In the genomic region with DNA sequence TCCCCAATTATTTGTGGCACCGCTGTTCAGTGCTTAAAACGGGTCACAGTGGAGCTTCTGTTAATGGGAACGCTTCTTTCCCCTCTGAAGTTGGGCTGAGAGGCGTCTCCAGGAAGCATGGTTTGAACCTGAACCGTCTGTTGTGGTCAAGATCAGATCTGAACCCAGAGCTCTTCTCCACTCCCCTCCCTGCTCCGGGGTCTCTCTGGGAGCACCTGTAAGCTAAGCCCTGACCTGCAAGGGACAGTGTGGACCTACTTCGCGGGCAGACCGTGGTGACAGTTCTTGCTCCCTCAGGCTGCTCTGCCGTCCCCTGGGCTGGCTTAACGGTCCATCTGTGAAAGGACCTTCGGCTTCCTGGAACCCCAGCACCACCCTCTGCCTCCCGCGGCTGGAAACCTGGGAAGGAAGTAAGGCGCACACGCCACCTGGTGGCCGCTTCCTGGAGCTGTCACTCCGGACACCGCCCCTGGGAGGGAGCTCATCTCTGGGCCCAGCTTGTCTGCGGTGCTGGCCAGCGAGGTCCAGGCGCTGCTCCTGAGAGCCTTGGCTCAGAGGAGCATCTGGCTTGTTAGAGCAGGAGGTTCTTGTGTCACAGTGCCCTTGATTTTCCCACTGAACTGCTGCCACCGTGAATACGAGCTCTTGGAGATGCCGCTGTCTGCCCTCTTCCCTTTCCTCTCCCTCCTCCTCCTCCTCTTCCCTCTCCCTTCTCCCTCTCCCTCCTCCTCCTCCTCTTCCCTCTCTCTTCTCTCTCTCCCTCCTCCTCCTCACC, we compare ENCODE assay signal across 8 cellular contexts.
DNase-seq lines count a peak whose midpoint lies in the region; ATAC-seq and TF ChIP-seq lines count a peak whose summit lies in the region.

No MANE protein-coding gene starts in this region.

- DNase-seq in BE2C (peak; percentile 90), MV-4-11 (lab: John Stamatoyannopoulos, UW) (peak; percentile 16), globus pallidus (ENCODE audit: low spot score) (peak; percentile 41), posterior cingulate gyrus (peak; percentile 49 to 96 (median 76)), GF-D8 (lab: John Stamatoyannopoulos, UW) (no peak)
- peak; percentile 30 for DNase-seq in activated CD4-positive, alpha-beta T cell treated with anti-CD3 and anti-CD28 coated beads, Interleukin-2, amount 10 ng/mL, durations not matched to agents 7 days and 5 days

- intact Hi-C loops in posterior cingulate gyrus (cut with DNase I) = loop anchor here (5.0 kb wide), 1 partner anchor 114 kb away; no protein-coding TSS in a partner anchor

- H3K9me3 ChIP-seq in BE2C = no peaks in the 10 kb centered on the region

- H3K36me3 Mint-ChIP-seq in activated CD4-positive, alpha-beta T cell treated with anti-CD3 and anti-CD28 coated beads, Interleukin-2, amount 10 ng/mL, durations not matched to agents 7 days and 5 days (ENCODE audit: low read depth) = no peaks in the 10 kb centered on the region

- peaks cover 2% of the 10 kb centered on the region for H3K27me3 Mint-ChIP-seq in activated CD4-positive, alpha-beta T cell treated with anti-CD3 and anti-CD28 coated beads, Interleukin-2, amount 10 ng/mL, durations not matched to agents 7 days and 5 days

- H3K4me1 ChIP-seq in BE2C = peaks cover 20% of the 10 kb centered on the region

- CTCF ChIA-PET in activated CD4-positive, alpha-beta T cell treated with anti-CD3 and anti-CD28 coated beads, Interleukin-2, amount 10 ng/mL, durations not matched to agents 7 days and 5 days (lab: Charles Lee) = interaction anchor here (1.2 to 1.6 kb wide), 2 partner anchors 13 to 16 kb away, joined by 3 to 4 read pairs; no protein-coding TSS in a partner anchor

- ATAC-seq in GM18502 (IDR thresholded peaks at IDR 0.05; ENCODE audit: poor library complexity, unreplicated experiment) (peak; percentile 58), GM19328 (IDR thresholded peaks at IDR 0.05; ENCODE audit: unreplicated experiment) (no peak)

- no peaks in the 10 kb centered on the region for H3K36me3 ChIP-seq in BE2C

- no peaks in the 10 kb centered on the region for H3K9me3 Mint-ChIP-seq in activated CD4-positive, alpha-beta T cell treated with anti-CD3 and anti-CD28 coated beads, Interleukin-2, amount 10 ng/mL, durations not matched to agents 7 days and 5 days

- no peak overlapping the region for H3K27ac Mint-ChIP-seq in activated CD4-positive, alpha-beta T cell treated with anti-CD3 and anti-CD28 coated beads, Interleukin-2, amount 10 ng/mL, durations not matched to agents 7 days and 5 days

- H3K4me3 ChIP-seq in BE2C (ENCODE audit: low read depth, low read length) = peak overlapping the region; percentile 49

- POLR2A ChIA-PET in activated CD4-positive, alpha-beta T cell treated with anti-CD3 and anti-CD28 coated beads, Interleukin-2, amount 10 ng/mL, durations not matched to agents 7 days and 5 days (lab: Charles Lee) = no interaction called here

- H3K4me3 Mint-ChIP-seq in activated CD4-positive, alpha-beta T cell treated with anti-CD3 and anti-CD28 coated beads, Interleukin-2, amount 10 ng/mL, durations not matched to agents 7 days and 5 days = peak overlapping the region; percentile 36

- peaks cover 6% of the 10 kb centered on the region for H3K4me1 Mint-ChIP-seq in activated CD4-positive, alpha-beta T cell treated with anti-CD3 and anti-CD28 coated beads, Interleukin-2, amount 10 ng/mL, durations not matched to agents 7 days and 5 days

- peak; percentile 92 for TF ChIP-seq CTCF in BE2C (IDR thresholded peaks at IDR 0.05; ENCODE audit: low read depth, low read length)

- no peaks in the 10 kb centered on the region for H3K27me3 ChIP-seq in BE2C
